25 cellular contexts compared by ENCODE assay signal in the genomic region with DNA sequence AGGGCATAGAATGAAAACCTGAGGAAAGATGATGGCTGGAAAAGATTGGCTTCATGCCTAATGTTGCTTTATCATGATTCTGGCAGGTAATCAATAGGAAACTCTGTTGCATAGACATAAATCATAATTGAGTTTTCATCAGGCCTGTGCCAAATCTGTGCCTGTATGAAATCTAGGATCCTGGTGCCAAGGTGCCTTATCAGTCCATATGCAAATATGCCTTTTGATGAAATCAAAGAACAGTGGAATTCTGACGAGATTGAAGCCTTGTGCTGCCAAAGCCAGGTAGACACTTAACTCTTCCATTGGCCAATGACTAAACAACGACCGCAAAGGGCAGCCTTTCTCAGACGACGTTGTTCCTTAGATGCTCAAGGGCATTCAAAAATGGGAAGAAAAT.
"Had no signal": no experiment of that assay in that cellular context is flagged by ENCODE, and none has a peak within 500 bp of the region (broad histone marks: within the 10 kb centered on the region; RNA-seq: fewer than 3 reads in every experiment).

No MANE protein-coding gene starts in this region.

- H3K36me3 ChIP-seq: suprapubic skin, thoracic aorta, thyroid gland, tibial artery, tibial nerve, transverse colon, upper lobe of left lung, upper lobe of right lung, uterus, vagina had no signal

- H3K4me1 ChIP-seq: testis, thyroid gland, tibial artery, tibial nerve, transverse colon, upper lobe of left lung, upper lobe of right lung, uterus, vagina had no signal

- H3K9me3 ChIP-seq: suprapubic skin, testis, thoracic aorta, thyroid gland, tibial artery, tibial nerve, transverse colon, upper lobe of left lung, upper lobe of right lung, uterus, vagina had no signal

- H3K27ac ChIP-seq: suprapubic skin, testis, thoracic aorta, thyroid gland, tibial artery, tibial nerve, transverse colon, upper lobe of left lung, upper lobe of right lung, uterus, vagina had no signal

- ATAC-seq: stimulated activated effector memory CD8-positive, alpha-beta T cell treated with anti-CD3 and anti-CD28 coated beads, Interleukin-12 subunit alpha, Interleukin-12 subunit beta, amount 100 ng/mL, for 72 hours; stimulated activated memory B cell treated with anti-CD40 and anti-IgM and Interleukin-4, amounts not matched to agents 10 μg/mL and 1 μg/mL and 100 μg/mL, for 72 hours; stimulated activated naive B cell treated with anti-CD40 and anti-IgM and Interleukin-4, amounts not matched to agents 10 μg/mL and 1 μg/mL and 100 μg/mL, for 72 hours; stimulated activated naive CD8-positive, alpha-beta T cell treated with anti-CD3 and anti-CD28 coated beads, Interleukin-15, amount 100 ng/mL, for 72 hours; stimulated activated naive CD8-positive, alpha-beta T cell treated with anti-CD3 and anti-CD28 coated beads, Interleukin-15, Interleukin-2, amounts not matched to agents 100 U/mL and 50 U/mL, for 24 hours; upper lobe of right lung had no signal

- DNase-seq: stimulated activated CD4-positive, alpha-beta T cell treated with anti-CD3 and anti-CD28 coated beads, Interleukin-2, amount 100 ng/mL, for 48 hours; stimulated activated CD4-positive, alpha-beta T cell treated with anti-CD3 and anti-CD28 coated beads, Interleukin-4, amount 100 ng/mL, for 1 hour; stimulated activated CD4-positive, alpha-beta T cell treated with anti-CD3 and anti-CD28 coated beads, Interleukin-4, amount 100 ng/mL, for 24 hours; stimulated activated CD4-positive, alpha-beta T cell treated with anti-CD3 and anti-CD28 coated beads, Interleukin-4, amount 100 ng/mL, for 4 hours; stimulated activated CD8-positive, alpha-beta memory T cell treated with anti-CD3 and anti-CD28 coated beads, Interleukin-4, amount 100 ng/mL, for 48 hours; stimulated activated naive B cell treated with anti-CD40 and anti-IgM and Interleukin-4, amounts not matched to agents 10 μg/mL and 1 μg/mL and 100 μg/mL, for 72 hours; stimulated activated naive CD4-positive, alpha-beta T cell; stimulated activated naive CD4-positive, alpha-beta T cell treated with Interleukin-2 at 50 U/mL for 16 hours; stimulated activated naive CD8-positive, alpha-beta T cell treated with anti-CD3 and anti-CD28 coated beads, Interleukin-15, amount 100 ng/mL, for 72 hours; stimulated activated naive CD8-positive, alpha-beta T cell treated with anti-CD3 and anti-CD28 coated beads, Interleukin-15, Interleukin-2, amounts not matched to agents 100 U/mL and 50 U/mL, for 24 hours; substantia nigra; testis; thyroid gland; tibial artery; transverse colon; trophoblast cell; upper lobe of left lung; upper lobe of right lung; uterus had no signal

- H3K27me3 ChIP-seq: suprapubic skin, testis, thyroid gland, tibial artery, tibial nerve, transverse colon, upper lobe of left lung, upper lobe of right lung, uterus, vagina had no signal

- H3K4me3 ChIP-seq: suprapubic skin, testis, thoracic aorta, thyroid gland, tibial artery, tibial nerve, transverse colon, upper lobe of left lung, upper lobe of right lung, uterus, vagina had no signal
